ENCODE assay signal across 8 cellular contexts in genomic region chr17:7843536-7844291, GRCh38. TPM values are rescaled to one million over a fixed set of nuclear protein-coding genes. Genes with fewer than 3 reads are reported as not detected.
DNase-seq lines count a peak whose midpoint lies in the region; ATAC-seq and TF ChIP-seq lines count a peak whose summit lies in the region.

No MANE protein-coding gene starts in this region.

- peaks cover 71% of the 10 kb centered on the region for H4K20me1 ChIP-seq in smooth muscle cell (ENCODE audit: low read depth)

- H3K4me3 ChIP-seq in cardiac fibroblast (replicated peaks in 1 of 2; ENCODE audit: low read depth in 2 of 2, low read length in 2 of 2), result peak overlapping the region; percentile 74
- H3K4me3 ChIP-seq in smooth muscle cell, result peak overlapping the region; percentile 66

- peak; percentile 40 for DNase-seq in GM04504 (ENCODE audit: low read depth)
- peak; percentile 37 for DNase-seq in NCI-H2196 treated with DMSO at 0.1 percent for 48 hours (lab: John Stamatoyannopoulos, UW; ENCODE audit: unreplicated experiment)
- DNase-seq in activated CD4-positive, CD25-positive, alpha-beta regulatory T cell treated with anti-CD3 and anti-CD28 coated beads, Interleukin-2, amount 50 U/mL, for 16 hours (ENCODE audit: low read depth, low spot score), result peak; percentile 88
- DNase-seq in cardiac fibroblast (ENCODE audit: low read depth in 2 of 2), result peak; percentile 91 to 93
- DNase-seq in inferior parietal cortex (ENCODE audit: extremely low spot score), result peak; percentile 42
- peak; percentile 88 for DNase-seq in smooth muscle cell (lab: John Stamatoyannopoulos, UW; ENCODE audit: unreplicated experiment)

- peak overlapping the region; percentile 100 for H3K27ac ChIP-seq in smooth muscle cell (ENCODE audit: low read depth)

- peaks cover 35% of the 10 kb centered on the region for H3F3A ChIP-seq in smooth muscle cell (ENCODE audit: low read depth)

- H3K4me2 ChIP-seq in smooth muscle cell, result peak overlapping the region; percentile 90

- H3K27me3 ChIP-seq in smooth muscle cell (ENCODE audit: low read depth), result no peaks in the 10 kb centered on the region

- H3K9ac ChIP-seq in smooth muscle cell (ENCODE audit: low read depth), result peak overlapping the region; percentile 100

- no peaks in the 10 kb centered on the region for H3K9me3 ChIP-seq in smooth muscle cell (replicated peaks; ENCODE audit: low read depth)

- H3K79me2 ChIP-seq in smooth muscle cell (ENCODE audit: low read depth), result peaks cover 57% of the 10 kb centered on the region

- WGBS in smooth muscle cell (ENCODE audit: low lambda C conversion rate), result under 1% methylated on average over 38 of the region's 61 CpGs

- H2AFZ ChIP-seq in smooth muscle cell (ENCODE audit: low read depth), result no peak overlapping the region

- ATAC-seq in HG02852 (IDR thresholded peaks at IDR 0.05; ENCODE audit: unreplicated experiment) (peak; percentile 29), HG03039 (IDR thresholded peaks at IDR 0.05; ENCODE audit: unreplicated experiment) (no peak)

- H3K36me3 ChIP-seq in smooth muscle cell (ENCODE audit: low read depth), result no peaks in the 10 kb centered on the region

- no peak for TF ChIP-seq CTCF in cardiac fibroblast (IDR thresholded peaks at IDR 0.05; ENCODE audit: low read depth, low read length)
- TF ChIP-seq CTCF in smooth muscle cell (IDR thresholded peaks at IDR 0.05; ENCODE audit: borderline replicate concordance, insufficient read depth, poor library complexity, severe bottlenecking), result no peak

- H3K4me1 ChIP-seq in smooth muscle cell (ENCODE audit: low read depth), result peaks cover 22% of the 10 kb centered on the region

RNA-seq across cellular contexts. Expression of gene KDM6B, which starts 9.7 kb away (rescaled TPM):
- total RNA-seq in smooth muscle cell, result 4.3 and 9.1 TPM in 2 replicates
- polyA plus RNA-seq in smooth muscle cell, result 5.8 and 11.1 TPM in 2 replicates

RNA-seq across cellular contexts. Expression of gene TMEM88, which starts 11.2 kb away (rescaled TPM):
- total RNA-seq in smooth muscle cell, result 5.1 and 8.6 TPM in 2 replicates
- polyA plus RNA-seq in smooth muscle cell, result 12.7 and 16.1 TPM in 2 replicates

RNA-seq across cellular contexts. Expression of gene NAA38, which starts 13.6 kb away (rescaled TPM):
- total RNA-seq in smooth muscle cell, result 30.6 and 76.4 TPM in 2 replicates
- 86.1 and 99.4 TPM in 2 replicates for polyA plus RNA-seq in smooth muscle cell

RNA-seq across cellular contexts. Expression of gene CYB5D1, which starts 14.1 kb away (rescaled TPM):
- total RNA-seq in smooth muscle cell, result 8.6 and 9.3 TPM in 2 replicates
- polyA plus RNA-seq in smooth muscle cell, result 6.6 and 7.9 TPM in 2 replicates

RNA-seq across cellular contexts. Expression of gene CHD3, which starts 44.9 kb away (rescaled TPM):
- 28.5 and 34.9 TPM in 2 replicates for total RNA-seq in smooth muscle cell
- polyA plus RNA-seq in smooth muscle cell, result 16.3 and 23.5 TPM in 2 replicates

Comparison
In these comparisons a context has a peak if more than half of its experiments do, and no peak if none do; other contexts are left out.
1. DNase-seq: peak in every context shown above with its lines; median percentile 92 in cardiac fibroblast; 88 in activated CD4-positive, CD25-positive, alpha-beta regulatory T cell treated with anti-CD3 and anti-CD28 coated beads, Interleukin-2, amount 50 U/mL, for 16 hours; 88 in smooth muscle cell; 42 in inferior parietal cortex; 40 in GM04504; 37 in NCI-H2196 treated with DMSO at 0.1 percent for 48 hours.